ENCODE assay signal across 8 cellular contexts in the genomic region with DNA sequence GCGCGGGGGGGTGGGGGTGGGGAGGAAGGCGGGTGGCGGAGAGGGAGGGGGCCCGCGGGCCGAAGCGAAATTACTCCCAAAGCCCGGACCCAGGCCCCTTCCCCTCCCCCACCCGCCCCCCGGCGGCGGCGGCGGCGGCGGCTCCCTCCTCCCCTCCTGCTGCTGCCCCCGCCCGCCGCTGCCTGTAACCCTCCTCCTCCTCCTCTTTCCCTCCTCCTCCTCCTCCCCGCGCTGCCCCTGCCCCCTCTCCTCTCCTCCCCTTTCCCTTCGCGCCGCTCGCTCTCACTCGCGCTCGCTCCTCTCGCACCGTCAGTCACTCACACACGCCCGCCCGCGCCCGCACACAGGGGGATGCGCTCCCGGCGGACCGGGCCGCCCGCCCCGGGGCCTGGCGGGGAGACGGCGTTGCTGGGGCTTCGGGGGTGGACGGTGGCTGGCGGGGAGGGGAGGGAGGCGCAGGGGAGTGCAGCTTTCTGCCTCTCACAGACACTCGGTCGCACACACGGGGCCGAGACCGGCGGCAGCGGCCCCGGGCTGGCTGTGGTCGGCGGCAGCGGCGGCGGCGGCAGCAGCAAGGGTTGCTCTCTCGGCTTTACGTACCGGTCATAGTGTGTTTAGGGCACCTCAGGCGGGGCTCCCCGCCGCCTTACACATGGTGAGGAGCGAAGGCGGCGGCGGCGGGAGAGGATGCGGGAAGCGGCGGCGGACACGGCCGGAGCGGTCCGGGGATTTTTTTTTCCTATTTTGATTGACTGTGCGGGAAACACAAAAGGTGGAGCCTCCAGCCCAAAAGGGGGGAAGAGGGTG. TPM values are rescaled to one million over a fixed set of nuclear protein-coding genes. Genes with fewer than 3 reads are reported as not detected.
DNase-seq lines count a peak whose midpoint lies in the region; ATAC-seq and TF ChIP-seq lines count a peak whose summit lies in the region.

No MANE protein-coding gene starts in this region.

- ATAC-seq in CD4-positive, alpha-beta T cell (ENCODE audit: poor library complexity): peak; percentile 37
- peak; percentile 30 for ATAC-seq in GM19455 (IDR thresholded peaks at IDR 0.05; ENCODE audit: unreplicated experiment)
- ATAC-seq in stimulated activated naive CD8-positive, alpha-beta T cell treated with anti-CD3 and anti-CD28 coated beads, Interleukin-15, amount 100 ng/mL, for 72 hours: peak; percentile 51

- peaks cover 52% of the 10 kb centered on the region for H3K4me1 Mint-ChIP-seq in CD4-positive, alpha-beta T cell (ENCODE audit: low read depth)
- H3K4me1 Mint-ChIP-seq in IgD-negative memory B cell (peaks cover 27 to 35% (median 32%) of the 10 kb centered on the region in 3 donors), nephron (peaks cover 37% of the 10 kb centered on the region)
- peaks cover 23% of the 10 kb centered on the region for H3K4me1 Mint-ChIP-seq in stimulated activated naive CD8-positive, alpha-beta T cell treated with anti-CD3 and anti-CD28 coated beads, Interleukin-15, amount 100 ng/mL, for 72 hours

- DNase-seq in CD4-positive, alpha-beta T cell: peak; percentile 76 to 91 (median 87)
- DNase-seq in RPMI8226 (peak; percentile 89), fibroblast of pulmonary artery (ENCODE audit: low read depth) (peak; percentile 88)
- peak; percentile 79 for DNase-seq in activated effector memory CD4-positive, alpha-beta T cell treated with Interleukin-2 at 50 U/mL for 16 hours
- peak; percentile 80 to 87 for DNase-seq in stimulated activated naive CD8-positive, alpha-beta T cell treated with anti-CD3 and anti-CD28 coated beads, Interleukin-15, amount 100 ng/mL, for 72 hours

- H3K4me3 ChIP-seq in fibroblast of pulmonary artery (replicated peaks; ENCODE audit: low read depth, low read length): peak overlapping the region; percentile 86

- H3K9me3 Mint-ChIP-seq in CD4-positive, alpha-beta T cell: no peaks in the 10 kb centered on the region
- H3K9me3 Mint-ChIP-seq in IgD-negative memory B cell (no peaks in the 10 kb centered on the region), nephron (peaks cover 11% of the 10 kb centered on the region)
- no peaks in the 10 kb centered on the region for H3K9me3 Mint-ChIP-seq in stimulated activated naive CD8-positive, alpha-beta T cell treated with anti-CD3 and anti-CD28 coated beads, Interleukin-15, amount 100 ng/mL, for 72 hours

- H3K27me3 Mint-ChIP-seq in CD4-positive, alpha-beta T cell: no peaks in the 10 kb centered on the region
- no peaks in the 10 kb centered on the region for H3K27me3 Mint-ChIP-seq in IgD-negative memory B cell
- no peaks in the 10 kb centered on the region for H3K27me3 Mint-ChIP-seq in nephron (ENCODE audit: low read depth)
- no peaks in the 10 kb centered on the region for H3K27me3 Mint-ChIP-seq in stimulated activated naive CD8-positive, alpha-beta T cell treated with anti-CD3 and anti-CD28 coated beads, Interleukin-15, amount 100 ng/mL, for 72 hours

- peak overlapping the region; percentile 99 for H3K27ac ChIP-seq in CD4-positive, alpha-beta T cell (ENCODE audit: low read depth, low read length)

- POLR2A ChIA-PET in CD4-positive, alpha-beta T cell (lab: Charles Lee): interaction anchor here (0.7 to 2.1 kb wide), 7 partner anchors 10 to 431 kb away, joined by 3 to 6 read pairs (median 4); no protein-coding TSS in a partner anchor

- H3K36me3 Mint-ChIP-seq in CD4-positive, alpha-beta T cell (ENCODE audit: low read depth): peaks cover 42% of the 10 kb centered on the region
- H3K36me3 Mint-ChIP-seq in IgD-negative memory B cell (peaks cover 12% of the 10 kb centered on the region), nephron (ENCODE audit: low read depth) (peaks cover 32% of the 10 kb centered on the region)

- TF ChIP-seq CTCF in CD4-positive, alpha-beta T cell (IDR thresholded peaks at IDR 0.05): no peak
- TF ChIP-seq CTCF in fibroblast of pulmonary artery (IDR thresholded peaks at IDR 0.05; ENCODE audit: low read length, missing control alignments) (no peak), nephron (IDR thresholded peaks at IDR 0.05; ENCODE audit: unreplicated experiment in 3 of 3) (no peak)

- H3K4me3 Mint-ChIP-seq in CD4-positive, alpha-beta T cell: peak overlapping the region; percentile 99
- H3K4me3 Mint-ChIP-seq in IgD-negative memory B cell (peak overlapping the region; percentile 89 to 100 (median 98)), nephron (peak overlapping the region; percentile 87 to 98 (median 91))
- H3K4me3 Mint-ChIP-seq in stimulated activated naive CD8-positive, alpha-beta T cell treated with anti-CD3 and anti-CD28 coated beads, Interleukin-15, amount 100 ng/mL, for 72 hours: peak overlapping the region; percentile 97

- intact Hi-C loops in CD4-positive, alpha-beta T cell (cut with DNase I, micrococcal nuclease): loop anchor here (5.0 kb wide), 4 partner anchors 52 to 378 kb away; partner anchors contain the start of gene OLA1 (in 1 of the 2)

- no peaks in the 10 kb centered on the region for H3K27me3 ChIP-seq in CD4-positive, alpha-beta T cell (ENCODE audit: control insufficient read depth, insufficient read depth, low read length)

- H3K9me3 ChIP-seq in CD4-positive, alpha-beta T cell (ENCODE audit: control insufficient read depth, low read length): no peaks in the 10 kb centered on the region

- peak overlapping the region; percentile 98 for H3K27ac Mint-ChIP-seq in CD4-positive, alpha-beta T cell
- H3K27ac Mint-ChIP-seq in IgD-negative memory B cell (peak overlapping the region; percentile 96 to 100 (median 100)), nephron (peak overlapping the region; percentile 99 to 100 (median 99))
- peak overlapping the region; percentile 98 to 100 for H3K27ac Mint-ChIP-seq in stimulated activated naive CD8-positive, alpha-beta T cell treated with anti-CD3 and anti-CD28 coated beads, Interleukin-15, amount 100 ng/mL, for 72 hours

- CTCF ChIA-PET in CD4-positive, alpha-beta T cell (lab: Charles Lee): no interaction called here

RNA-seq across cellular contexts. Expression of gene SP3, which starts 0.4 kb away (rescaled TPM):
- total RNA-seq in CD4-positive, alpha-beta T cell: 100 to 1,000 TPM; 159 to 166 TPM
- polyA plus RNA-seq in IgD-negative memory B cell: 54.4 TPM

Comparison
In these comparisons a context has a peak if more than half of its experiments do, and no peak if none do; other contexts are left out.
1. Peak in every context shown above with its lines: DNase-seq, ATAC-seq, H3K4me3 ChIP-seq and H3K27ac ChIP-seq.